In the genomic region with DNA sequence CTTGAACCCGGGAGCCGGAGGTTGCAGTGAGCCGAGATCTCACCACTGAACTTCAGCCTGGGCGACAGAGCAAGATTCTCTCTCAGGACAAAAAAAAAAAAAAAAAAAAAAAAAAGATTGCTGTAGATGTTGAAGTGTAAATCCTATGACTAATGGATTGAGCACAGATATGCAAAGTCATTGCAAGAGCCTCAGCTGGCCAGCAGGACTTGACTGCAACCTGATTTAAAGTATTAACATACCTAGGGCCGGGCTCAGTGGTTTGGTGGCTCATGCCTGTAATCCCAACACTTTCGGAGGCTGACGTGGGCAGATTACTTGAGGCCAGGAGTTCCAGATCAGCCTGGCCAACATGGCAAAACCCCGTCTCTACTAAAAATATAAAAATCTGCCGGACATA, we compare ENCODE assay signal across 13 cellular contexts.
DNase-seq lines count a peak whose midpoint lies in the region; ATAC-seq and TF ChIP-seq lines count a peak whose summit lies in the region.
"Had no signal": no experiment of that assay in that cellular context is flagged by ENCODE, and none has a peak within 500 bp of the region (broad histone marks: within the 10 kb centered on the region; RNA-seq: fewer than 3 reads in every experiment).

No MANE protein-coding gene starts in this region.

- H3K4me3 ChIP-seq in NB4 (ENCODE audit: low read depth, low read length), result no peak overlapping the region
- no peak overlapping the region for H3K4me3 ChIP-seq in choroid plexus epithelial cell (ENCODE audit: low read depth, low read length)
- no peak overlapping the region for H3K4me3 ChIP-seq in tibial nerve
- H3K4me3 ChIP-seq: left ventricle myocardium inferior, prostate gland, vagina had no signal

- TF ChIP-seq CTCF in NB4 (IDR thresholded peaks at IDR 0.05; ENCODE audit: low read depth, low read length), result no peak
- TF ChIP-seq CTCF in choroid plexus epithelial cell (conservative IDR thresholded peaks at IDR 0.05; ENCODE audit: low read depth, low read length), result peak; percentile 20
- no peak for TF ChIP-seq CTCF in tibial nerve (IDR thresholded peaks at IDR 0.05)

- no peaks in the 10 kb centered on the region for H3K9me3 ChIP-seq in tibial nerve
- H3K9me3 ChIP-seq: left ventricle myocardium inferior, prostate gland, vagina had no signal

- no peak for ATAC-seq in GM21423 (IDR thresholded peaks at IDR 0.05; ENCODE audit: unreplicated experiment)
- ATAC-seq in HG02759 (IDR thresholded peaks at IDR 0.05; ENCODE audit: unreplicated experiment), result no peak
- ATAC-seq in HG03342 (IDR thresholded peaks at IDR 0.05; ENCODE audit: unreplicated experiment), result no peak

- no peaks in the 10 kb centered on the region for H3K36me3 ChIP-seq in tibial nerve
- H3K36me3 ChIP-seq: left ventricle myocardium inferior, prostate gland, vagina had no signal

- H3K4me1 ChIP-seq in tibial nerve, result peaks cover 0 to 41% (median 9%) of the 10 kb centered on the region in 4 donors
- H3K4me1 ChIP-seq: left ventricle myocardium inferior, prostate gland, vagina had no signal

- no peak overlapping the region for H3K27ac ChIP-seq in tibial nerve
- H3K27ac ChIP-seq: left ventricle myocardium inferior, prostate gland, vagina had no signal

- H3K27me3 ChIP-seq in tibial nerve, result no peaks in the 10 kb centered on the region
- H3K27me3 ChIP-seq: vagina had no signal

- no peak for TF ChIP-seq POLR2A in NB4 (IDR thresholded peaks at IDR 0.05; ENCODE audit: extremely low read depth, insufficient read length)
- no peak for TF ChIP-seq POLR2A in tibial nerve (IDR thresholded peaks at IDR 0.05)

- DNase-seq in CD1c-positive myeloid dendritic cell (ENCODE audit: extremely low spot score) (peak; percentile 61), NB4 (ENCODE audit: low read depth) (peak; percentile 38), choroid plexus epithelial cell (ENCODE audit: low read depth) (peak; percentile 91), non-pigmented ciliary epithelial cell (ENCODE audit: low read depth) (peak; percentile 86), tibial nerve (ENCODE audit: low spot score in 2 of 2) (no peak)
- DNase-seq: KG1, left ventricle myocardium inferior, NCI-H446 treated with DMSO at 0.1 percent for 48 hours had no signal

- no peak for TF ChIP-seq EP300 in tibial nerve (IDR thresholded peaks at IDR 0.05)

- 85 to 88% methylated on average over 9 of the region's 9 CpGs for WGBS in tibial nerve, 2 donors

Comparison
In these comparisons a context has a peak if more than half of its experiments do, and no peak if none do; other contexts are left out.
1. DNase-seq: peak in CD1c-positive myeloid dendritic cell (single experiment), NB4 (single experiment), choroid plexus epithelial cell (single experiment) and non-pigmented ciliary epithelial cell (single experiment); none in tibial nerve (0 of 2).